26 cellular contexts compared by ENCODE assay signal in genomic region chr11:125228425-125228824, GRCh38.
"Had no signal": no experiment of that assay in that cellular context is flagged by ENCODE, and none has a peak within 500 bp of the region (broad histone marks: within the 10 kb centered on the region; RNA-seq: fewer than 3 reads in every experiment).

No MANE protein-coding gene starts in this region.

- H3K4me1 Mint-ChIP-seq: activated CD4-positive, alpha-beta T cell treated with anti-CD3 and anti-CD28 coated beads, Interleukin-2, amount 10 ng/mL, durations not matched to agents 24 days and 14 days; activated naive CD4-positive, alpha-beta T cell treated with anti-CD3 and anti-CD28 coated beads, Interleukin-2, amount 10 ng/mL, durations not matched to agents 7 days and 5 days; activated naive CD8-positive, alpha-beta T cell treated with anti-CD3 and anti-CD28 coated beads, Interleukin-2, amount 10 ng/mL, durations not matched to agents 7 days and 5 days; stimulated activated naive B cell treated with anti-CD40 and anti-IgM and Interleukin-4, amounts not matched to agents 10 μg/mL and 1 μg/mL and 100 μg/mL, for 72 hours had no signal

- H3K36me3 Mint-ChIP-seq: activated CD4-positive, alpha-beta memory T cell treated with anti-CD3 and anti-CD28 coated beads for 36 hours; activated naive CD4-positive, alpha-beta T cell treated with anti-CD3 and anti-CD28 coated beads, Interleukin-2, amount 10 ng/mL, durations not matched to agents 7 days and 5 days; activated naive CD8-positive, alpha-beta T cell treated with anti-CD3 and anti-CD28 coated beads, Interleukin-2, amount 10 ng/mL, durations not matched to agents 7 days and 5 days; stimulated activated naive B cell treated with anti-CD40 and anti-IgM and Interleukin-4, amounts not matched to agents 10 μg/mL and 1 μg/mL and 100 μg/mL, for 72 hours had no signal

- H3K4me3 ChIP-seq: heart left ventricle, left ventricle myocardium inferior, lung, suprapubic skin, tibial nerve had no signal

- DNase-seq: activated CD4-positive, alpha-beta memory T cell treated with anti-CD3 and anti-CD28 coated beads for 36 hours; activated CD4-positive, alpha-beta T cell treated with anti-CD3 and anti-CD28 coated beads, Interleukin-2, amount 10 ng/mL, durations not matched to agents 24 days and 14 days; activated CD4-positive, CD25-positive, alpha-beta regulatory T cell treated with anti-CD3 and anti-CD28 coated beads, Interleukin-2, amount 50 U/mL, for 72 hours; activated CD8-positive, alpha-beta memory T cell treated with anti-CD3 and anti-CD28 coated beads, Interleukin-2, amount 50 U/mL, for 4 hours; activated gamma-delta T cell; activated naive CD4-positive, alpha-beta T cell treated with anti-CD3 and anti-CD28 coated beads, Interleukin-2, amount 10 ng/mL, durations not matched to agents 7 days and 5 days; activated naive CD8-positive, alpha-beta T cell treated with anti-CD3 and anti-CD28 coated beads, Interleukin-2, amount 10 ng/mL, durations not matched to agents 7 days and 5 days; activated T-cell treated with anti-CD3 and anti-CD28 coated beads, Interleukin-2, amount 50 U/mL, for 1 hour; amniotic stem cell; brain microvascular endothelial cell; cortex of kidney; foreskin fibroblast; heart left ventricle; hypothalamus; kidney glomerular epithelial cell; left ventricle myocardium inferior; retina; stimulated activated CD4-positive, alpha-beta T cell treated with anti-CD3 and anti-CD28 coated beads, Interleukin-15, amount 100 ng/mL, for 24 hours; stimulated activated CD4-positive, alpha-beta T cell treated with anti-CD3 and anti-CD28 coated beads, Interleukin-2, amount 100 ng/mL, for 24 hours; stimulated activated naive B cell treated with anti-CD40 and anti-IgM and Interleukin-4, amounts not matched to agents 10 μg/mL and 1 μg/mL and 100 μg/mL, for 72 hours; WERI-Rb-1 had no signal

- H3K27me3 ChIP-seq: brain microvascular endothelial cell, heart left ventricle, tibial nerve had no signal

- H3K27ac Mint-ChIP-seq: activated CD4-positive, alpha-beta memory T cell treated with anti-CD3 and anti-CD28 coated beads for 36 hours; activated CD4-positive, alpha-beta T cell treated with anti-CD3 and anti-CD28 coated beads, Interleukin-2, amount 10 ng/mL, durations not matched to agents 24 days and 14 days; activated naive CD4-positive, alpha-beta T cell treated with anti-CD3 and anti-CD28 coated beads, Interleukin-2, amount 10 ng/mL, durations not matched to agents 7 days and 5 days; activated naive CD8-positive, alpha-beta T cell treated with anti-CD3 and anti-CD28 coated beads, Interleukin-2, amount 10 ng/mL, durations not matched to agents 7 days and 5 days; stimulated activated naive B cell treated with anti-CD40 and anti-IgM and Interleukin-4, amounts not matched to agents 10 μg/mL and 1 μg/mL and 100 μg/mL, for 72 hours had no signal

- H3K9me3 Mint-ChIP-seq: activated CD4-positive, alpha-beta memory T cell treated with anti-CD3 and anti-CD28 coated beads for 36 hours; activated CD4-positive, alpha-beta T cell treated with anti-CD3 and anti-CD28 coated beads, Interleukin-2, amount 10 ng/mL, durations not matched to agents 24 days and 14 days; activated naive CD4-positive, alpha-beta T cell treated with anti-CD3 and anti-CD28 coated beads, Interleukin-2, amount 10 ng/mL, durations not matched to agents 7 days and 5 days; activated naive CD8-positive, alpha-beta T cell treated with anti-CD3 and anti-CD28 coated beads, Interleukin-2, amount 10 ng/mL, durations not matched to agents 7 days and 5 days; nephron; stimulated activated naive B cell treated with anti-CD40 and anti-IgM and Interleukin-4, amounts not matched to agents 10 μg/mL and 1 μg/mL and 100 μg/mL, for 72 hours had no signal

- H3K36me3 ChIP-seq: brain microvascular endothelial cell, heart left ventricle, left ventricle myocardium inferior, suprapubic skin, tibial nerve, WERI-Rb-1 had no signal

- H3K4me3 Mint-ChIP-seq: activated CD4-positive, alpha-beta memory T cell treated with anti-CD3 and anti-CD28 coated beads for 36 hours; activated CD4-positive, alpha-beta T cell treated with anti-CD3 and anti-CD28 coated beads, Interleukin-2, amount 10 ng/mL, durations not matched to agents 24 days and 14 days; activated naive CD4-positive, alpha-beta T cell treated with anti-CD3 and anti-CD28 coated beads, Interleukin-2, amount 10 ng/mL, durations not matched to agents 7 days and 5 days; activated naive CD8-positive, alpha-beta T cell treated with anti-CD3 and anti-CD28 coated beads, Interleukin-2, amount 10 ng/mL, durations not matched to agents 7 days and 5 days; nephron; stimulated activated naive B cell treated with anti-CD40 and anti-IgM and Interleukin-4, amounts not matched to agents 10 μg/mL and 1 μg/mL and 100 μg/mL, for 72 hours had no signal

- ATAC-seq: esophagus mucosa; heart left ventricle; stimulated activated naive B cell treated with anti-CD40 and anti-IgM and Interleukin-4, amounts not matched to agents 10 μg/mL and 1 μg/mL and 100 μg/mL, for 72 hours had no signal
